In genomic region chr21:31684918-31685317, GRCh38 we compare ENCODE assay signal across 30 cellular contexts.
"Had no signal": no experiment of that assay in that cellular context is flagged by ENCODE, and none has a peak within 500 bp of the region (broad histone marks: within the 10 kb centered on the region; RNA-seq: fewer than 3 reads in every experiment).

No MANE protein-coding gene starts in this region.

- H3K27ac Mint-ChIP-seq: natural killer cell; nephron; neural progenitor cell; progenitor cell of endocrine pancreas; stimulated activated effector memory CD8-positive, alpha-beta T cell treated with anti-CD3 and anti-CD28 coated beads, Interleukin-12 subunit alpha, Interleukin-12 subunit beta, amount 100 ng/mL, for 72 hours; stimulated activated naive B cell treated with anti-CD40 and anti-IgM and Interleukin-4, amounts not matched to agents 10 μg/mL and 1 μg/mL and 100 μg/mL, for 72 hours; stimulated activated naive CD8-positive, alpha-beta T cell treated with anti-CD3 and anti-CD28 coated beads, Interleukin-15, Interleukin-2, amounts not matched to agents 100 ng/mL and 50 ng/mL, for 24 hours had no signal

- H3K9me3 Mint-ChIP-seq: naive thymus-derived CD4-positive, alpha-beta T cell; natural killer cell; nephron; neural progenitor cell; stimulated activated effector memory CD8-positive, alpha-beta T cell treated with anti-CD3 and anti-CD28 coated beads, Interleukin-12 subunit alpha, Interleukin-12 subunit beta, amount 100 ng/mL, for 72 hours; stimulated activated naive B cell treated with anti-CD40 and anti-IgM and Interleukin-4, amounts not matched to agents 10 μg/mL and 1 μg/mL and 100 μg/mL, for 72 hours; stimulated activated naive CD8-positive, alpha-beta T cell treated with anti-CD3 and anti-CD28 coated beads, Interleukin-15, Interleukin-2, amounts not matched to agents 100 ng/mL and 50 ng/mL, for 24 hours had no signal

- H3K36me3 ChIP-seq: ovary, uterus had no signal

- H3K4me2 ChIP-seq: neural progenitor cell, smooth muscle cell had no signal

- H3K27me3 Mint-ChIP-seq: naive thymus-derived CD4-positive, alpha-beta T cell; progenitor cell of endocrine pancreas; stimulated activated naive B cell treated with anti-CD40 and anti-IgM and Interleukin-4, amounts not matched to agents 10 μg/mL and 1 μg/mL and 100 μg/mL, for 72 hours; stimulated activated naive CD8-positive, alpha-beta T cell treated with anti-CD3 and anti-CD28 coated beads, Interleukin-15, Interleukin-2, amounts not matched to agents 100 ng/mL and 50 ng/mL, for 24 hours had no signal

- H2AFZ ChIP-seq: neural progenitor cell, parathyroid adenoma had no signal

- H3K4me3 Mint-ChIP-seq: naive thymus-derived CD4-positive, alpha-beta T cell; natural killer cell; nephron; neural progenitor cell; stimulated activated effector memory CD8-positive, alpha-beta T cell treated with anti-CD3 and anti-CD28 coated beads, Interleukin-12 subunit alpha, Interleukin-12 subunit beta, amount 100 ng/mL, for 72 hours; stimulated activated naive B cell treated with anti-CD40 and anti-IgM and Interleukin-4, amounts not matched to agents 10 μg/mL and 1 μg/mL and 100 μg/mL, for 72 hours; stimulated activated naive CD8-positive, alpha-beta T cell treated with anti-CD3 and anti-CD28 coated beads, Interleukin-15, Interleukin-2, amounts not matched to agents 100 ng/mL and 50 ng/mL, for 24 hours had no signal

- DNase-seq: naive thymus-derived CD4-positive, alpha-beta T cell; natural killer cell; occipital lobe; ovary; posterior cingulate gyrus; psoas muscle; right cardiac atrium; spleen; stimulated activated CD4-positive, alpha-beta T cell treated with anti-CD3 and anti-CD28 coated beads, Interleukin-12 subunit alpha, Interleukin-12 subunit beta, amount 100 ng/mL, for 4 hours; stimulated activated CD4-positive, alpha-beta T cell treated with anti-CD3 and anti-CD28 coated beads, Interleukin-2, amount 100 ng/mL, for 24 hours; stimulated activated CD4-positive, alpha-beta T cell treated with anti-CD3 and anti-CD28 coated beads, Interleukin-2, amount 100 ng/mL, for 48 hours; stimulated activated CD4-positive, alpha-beta T cell treated with anti-CD3 and anti-CD28 coated beads, Interleukin-4, amount 100 ng/mL, for 24 hours; stimulated activated naive B cell treated with anti-CD40 and anti-IgM and Interleukin-4, amounts not matched to agents 10 μg/mL and 1 μg/mL and 100 μg/mL, for 72 hours; stimulated activated naive CD4-positive, alpha-beta T cell treated with Interleukin-2 at 50 U/mL for 16 hours; stomach; thyroid gland; trophoblast cell; upper lobe of left lung; uterus had no signal

- H3K4me3 ChIP-seq: neural progenitor cell, ovary, psoas muscle, skin epidermis, smooth muscle cell, spleen, stomach, thoracic aorta, thyroid gland, tibial nerve, upper lobe of left lung, uterus had no signal

- H3K27ac ChIP-seq: neural progenitor cell, ovary, parathyroid adenoma, psoas muscle, skin epidermis, spleen, stomach, thoracic aorta, thyroid gland, tibial nerve, upper lobe of left lung, uterus had no signal

- H3K4me1 ChIP-seq: neural progenitor cell, parathyroid adenoma, psoas muscle, spleen, thyroid gland, tibial nerve, upper lobe of left lung, uterus had no signal

- H3K9me3 ChIP-seq: ovary, psoas muscle, spleen, stomach, thoracic aorta, thyroid gland, tibial nerve, upper lobe of left lung, uterus had no signal

- H3K4me1 Mint-ChIP-seq: natural killer cell; nephron; neural progenitor cell; stimulated activated effector memory CD8-positive, alpha-beta T cell treated with anti-CD3 and anti-CD28 coated beads, Interleukin-12 subunit alpha, Interleukin-12 subunit beta, amount 100 ng/mL, for 72 hours; stimulated activated naive B cell treated with anti-CD40 and anti-IgM and Interleukin-4, amounts not matched to agents 10 μg/mL and 1 μg/mL and 100 μg/mL, for 72 hours had no signal

- H3K9ac ChIP-seq: neural progenitor cell, parathyroid adenoma had no signal

- ATAC-seq: naive thymus-derived CD4-positive, alpha-beta T cell; natural killer cell; psoas muscle; right cardiac atrium; sciatic nerve; stimulated activated effector memory CD8-positive, alpha-beta T cell treated with anti-CD3 and anti-CD28 coated beads, Interleukin-12 subunit alpha, Interleukin-12 subunit beta, amount 100 ng/mL, for 72 hours; stimulated activated naive B cell treated with anti-CD40 and anti-IgM and Interleukin-4, amounts not matched to agents 10 μg/mL and 1 μg/mL and 100 μg/mL, for 72 hours had no signal

- H3K27me3 ChIP-seq: neural progenitor cell, ovary, spleen, stomach, thyroid gland, tibial nerve, upper lobe of left lung, uterus had no signal
